9 cellular contexts compared by ENCODE assay signal in the genomic region with DNA sequence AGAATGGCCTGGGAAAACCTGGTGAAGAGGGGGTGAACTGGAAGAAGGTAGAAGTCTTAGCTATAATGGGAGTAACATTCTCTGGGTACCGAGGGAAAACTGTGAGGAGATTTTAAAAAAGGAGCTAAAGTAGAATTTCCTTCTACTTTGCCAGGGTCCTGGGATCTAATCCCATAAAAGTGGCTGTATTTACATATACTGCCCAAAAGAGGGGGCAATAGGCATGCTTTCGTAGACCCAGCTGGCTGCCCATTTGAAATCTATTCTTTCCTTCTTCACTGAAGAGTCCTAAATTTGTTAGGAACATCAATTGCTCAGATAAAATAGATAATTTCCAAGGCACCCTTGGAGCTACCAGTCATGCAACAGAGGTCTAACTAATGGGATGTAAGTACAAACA.
DNase-seq lines count a peak whose midpoint lies in the region; ATAC-seq lines count a peak whose summit lies in the region.
"Had no signal": no experiment of that assay in that cellular context is flagged by ENCODE, and none has a peak within 500 bp of the region (broad histone marks: within the 10 kb centered on the region; RNA-seq: fewer than 3 reads in every experiment).

No MANE protein-coding gene starts in this region.

- no peaks in the 10 kb centered on the region for H3K27me3 Mint-ChIP-seq in stimulated activated memory B cell treated with anti-CD40 and anti-IgM and Interleukin-4, amounts not matched to agents 10 μg/mL and 1 μg/mL and 100 μg/mL, for 72 hours
- H3K27me3 Mint-ChIP-seq: CD4-positive, CD25-positive, alpha-beta regulatory T cell had no signal

- DNase-seq in NCI-H1105 treated with DMSO at 0.1 percent for 48 hours (lab: John Stamatoyannopoulos, UW) (peak; percentile 30), NCI-H1105 (lab: John Stamatoyannopoulos, UW) (no peak), HuH-7.5 (ENCODE audit: low spot score) (peak; percentile 10), amniotic epithelial cell (ENCODE audit: low read depth) (peak; percentile 21), midbrain (lab: John Stamatoyannopoulos, UW) (peak; percentile 20), kidney glomerular epithelial cell (lab: John Stamatoyannopoulos, UW) (no peak)
- DNase-seq: CD4-positive, CD25-positive, alpha-beta regulatory T cell had no signal

- H3K9me3 Mint-ChIP-seq in stimulated activated memory B cell treated with anti-CD40 and anti-IgM and Interleukin-4, amounts not matched to agents 10 μg/mL and 1 μg/mL and 100 μg/mL, for 72 hours = no peaks in the 10 kb centered on the region
- H3K9me3 Mint-ChIP-seq: CD4-positive, CD25-positive, alpha-beta regulatory T cell had no signal

- no peak overlapping the region for H3K27ac Mint-ChIP-seq in stimulated activated memory B cell treated with anti-CD40 and anti-IgM and Interleukin-4, amounts not matched to agents 10 μg/mL and 1 μg/mL and 100 μg/mL, for 72 hours

- no peak for ATAC-seq in HG02623 (IDR thresholded peaks at IDR 0.05; ENCODE audit: unreplicated experiment)
- no peak for ATAC-seq in stimulated activated memory B cell treated with anti-CD40 and anti-IgM and Interleukin-4, amounts not matched to agents 10 μg/mL and 1 μg/mL and 100 μg/mL, for 72 hours

- H3K4me1 Mint-ChIP-seq in stimulated activated memory B cell treated with anti-CD40 and anti-IgM and Interleukin-4, amounts not matched to agents 10 μg/mL and 1 μg/mL and 100 μg/mL, for 72 hours = peaks cover 9% of the 10 kb centered on the region

- H3K4me3 Mint-ChIP-seq in stimulated activated memory B cell treated with anti-CD40 and anti-IgM and Interleukin-4, amounts not matched to agents 10 μg/mL and 1 μg/mL and 100 μg/mL, for 72 hours = no peak overlapping the region
- H3K4me3 Mint-ChIP-seq: CD4-positive, CD25-positive, alpha-beta regulatory T cell had no signal

- peaks cover 37% of the 10 kb centered on the region for H3K36me3 Mint-ChIP-seq in stimulated activated memory B cell treated with anti-CD40 and anti-IgM and Interleukin-4, amounts not matched to agents 10 μg/mL and 1 μg/mL and 100 μg/mL, for 72 hours

Comparison
In these comparisons a context has a peak if more than half of its experiments do, and no peak if none do; other contexts are left out.
1. DNase-seq: peak in NCI-H1105 treated with DMSO at 0.1 percent for 48 hours (single experiment), HuH-7.5 (single experiment), amniotic epithelial cell (single experiment) and midbrain (single experiment); none in NCI-H1105 (single experiment) and kidney glomerular epithelial cell (single experiment).